15 cellular contexts compared by ENCODE assay signal in the genomic region with DNA sequence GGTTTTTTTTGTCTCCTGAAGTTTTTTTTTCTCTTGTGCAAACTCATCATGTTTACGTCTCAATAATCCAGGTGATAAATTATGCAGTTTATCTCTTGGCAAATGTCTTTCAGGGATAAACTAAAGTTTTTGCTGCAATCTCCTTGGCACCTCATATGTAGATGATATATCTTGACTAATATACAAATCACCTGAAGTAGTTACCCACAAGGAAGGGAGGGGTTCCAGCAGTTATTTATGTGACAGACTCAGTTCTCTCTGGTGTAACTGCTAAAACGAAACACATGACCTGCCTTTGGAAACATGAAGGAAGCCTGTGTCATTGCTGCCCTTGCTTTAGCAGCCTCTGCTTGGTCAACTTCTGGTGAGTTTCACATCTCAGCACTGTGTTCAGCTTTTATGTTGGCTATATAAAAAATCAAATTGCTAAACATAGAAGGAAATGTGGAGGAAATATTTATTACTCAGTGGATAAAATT. TPM values are rescaled to one million over a fixed set of nuclear protein-coding genes. Genes with fewer than 3 reads are reported as not detected.
DNase-seq lines count a peak whose midpoint lies in the region; ATAC-seq, FAIRE-seq and TF ChIP-seq lines count a peak whose summit lies in the region.
"Had no signal": no experiment of that assay in that cellular context is flagged by ENCODE, and none has a peak within 500 bp of the region (broad histone marks: within the 10 kb centered on the region; RNA-seq: fewer than 3 reads in every experiment).

No MANE protein-coding gene starts in this region.

- no peaks in the 10 kb centered on the region for H3K27me3 Mint-ChIP-seq in type B pancreatic cell
- H3K27me3 Mint-ChIP-seq: activated CD4-positive, alpha-beta T cell treated with anti-CD3 and anti-CD28 coated beads for 36 hours had no signal

- no peaks in the 10 kb centered on the region for H3K79me2 ChIP-seq in keratinocyte (ENCODE audit: control insufficient read depth, insufficient read depth, low read length)

- H4K20me1 ChIP-seq in keratinocyte (ENCODE audit: control insufficient read depth, extremely low read depth, insufficient read depth, low read length) = no peaks in the 10 kb centered on the region

- H3K36me3 Mint-ChIP-seq in type B pancreatic cell = peaks cover 18% of the 10 kb centered on the region

- no peak overlapping the region for H2AFZ ChIP-seq in keratinocyte (ENCODE audit: control insufficient read depth, low read length)

- dilution Hi-C loops in keratinocyte (cut with MboI; ENCODE audit: extremely low pct_ligation_motif_present, low sequenced_read_pairs) = no loop called here

- no peaks in the 10 kb centered on the region for H3K9me3 Mint-ChIP-seq in type B pancreatic cell

- WGBS in esophagus squamous epithelium, 2 donors = 16 to 26% methylated on average over 2 of the region's 2 CpGs

- H3K4me1 Mint-ChIP-seq in type B pancreatic cell (ENCODE audit: unreplicated experiment) = peaks cover 12% of the 10 kb centered on the region
- H3K4me1 Mint-ChIP-seq: activated CD4-positive, alpha-beta T cell treated with anti-CD3 and anti-CD28 coated beads for 36 hours had no signal

- H3K36me3 ChIP-seq in left ventricle myocardium inferior (peaks cover 10% of the 10 kb centered on the region), keratinocyte (ENCODE audit: control insufficient read depth in 2 of 2, extremely low read depth in 1 of 2, insufficient read depth in 2 of 2, low read length in 2 of 2) (no peaks in the 10 kb centered on the region), esophagus squamous epithelium (peaks cover 0 to 21% (median 0%) of the 10 kb centered on the region in 3 donors)

- FAIRE-seq in keratinocyte (lab: Jason Lieb, UNC) = no peak
- FAIRE-seq: A549 had no signal

- H3K27ac Mint-ChIP-seq in type B pancreatic cell = peak overlapping the region; percentile 79
- H3K27ac Mint-ChIP-seq: activated CD4-positive, alpha-beta T cell treated with anti-CD3 and anti-CD28 coated beads for 36 hours had no signal

- no peaks in the 10 kb centered on the region for H3K9me1 ChIP-seq in keratinocyte (ENCODE audit: control insufficient read depth, extremely low read depth, insufficient read depth, low read length)

- no peak for TF ChIP-seq POLR2A in esophagus squamous epithelium (IDR thresholded peaks at IDR 0.05)

- H3K4me3 ChIP-seq in left ventricle myocardium inferior (no peak overlapping the region), keratinocyte (ENCODE audit: control insufficient read depth in 2 of 3, extremely low read depth in 1 of 3, insufficient read depth in 2 of 3, low read depth in 1 of 3, low read length in 3 of 3) (no peak overlapping the region), esophagus squamous epithelium (no peak overlapping the region)
- H3K4me3 ChIP-seq: A549, right lobe of liver had no signal

- DNase-seq in Right ventricle myocardium inferior (ENCODE audit: missing footprints) = no peak
- no peak for DNase-seq in left ventricle myocardium inferior
- DNase-seq in amniotic stem cell (lab: John Stamatoyannopoulos, UW) = peak; percentile 8
- DNase-seq in keratinocyte (ENCODE audit: low read depth, low spot score) = no peak
- no peak for DNase-seq in type B pancreatic cell (ENCODE audit: extremely low spot score, unreplicated experiment)
- no peak for DNase-seq in esophagus squamous epithelium (lab: John Stamatoyannopoulos, UW)
- DNase-seq in NCI-H345 treated with DMSO at 0.1 percent for 48 hours (lab: John Stamatoyannopoulos, UW; ENCODE audit: unreplicated experiment) = no peak
- no peak for DNase-seq in activated CD4-positive, alpha-beta T cell treated with anti-CD3 and anti-CD28 coated beads for 4 hours
- DNase-seq: activated CD4-positive, alpha-beta T cell treated with anti-CD3 and anti-CD28 coated beads for 36 hours; NCI-H1417; PC-3; right lobe of liver had no signal

- no peak overlapping the region for H3K9ac ChIP-seq in keratinocyte (ENCODE audit: control insufficient read depth, extremely low read depth, insufficient read depth, low read length)

- peak; percentile 50 for ATAC-seq in Right ventricle myocardium inferior
- ATAC-seq: A549; activated CD4-positive, alpha-beta T cell treated with anti-CD3 and anti-CD28 coated beads for 36 hours; HCT116; left lobe of liver; PC-3; right lobe of liver had no signal

- peaks cover 10% of the 10 kb centered on the region for H3K4me1 ChIP-seq in left ventricle myocardium inferior
- peaks cover 13% of the 10 kb centered on the region for H3K4me1 ChIP-seq in keratinocyte (ENCODE audit: control insufficient read depth, extremely low read depth, insufficient read depth, low read length)
- peaks cover 0 to 18% (median 4%) of the 10 kb centered on the region in 3 donors for H3K4me1 ChIP-seq in esophagus squamous epithelium
- H3K4me1 ChIP-seq: A549, right lobe of liver had no signal

- H3K9me3 ChIP-seq in left ventricle myocardium inferior (replicated peaks) (no peaks in the 10 kb centered on the region), keratinocyte (ENCODE audit: control insufficient read depth, low read depth, low read length) (no peaks in the 10 kb centered on the region), esophagus squamous epithelium (no peaks in the 10 kb centered on the region)
- H3K9me3 ChIP-seq: A549, right lobe of liver had no signal

- H3K4me2 ChIP-seq in keratinocyte (ENCODE audit: control insufficient read depth, extremely low read depth, insufficient read depth, low read depth, low read length) = peak overlapping the region; percentile 34
- H3K4me2 ChIP-seq: A549 had no signal

- intact Hi-C loops in Right ventricle myocardium inferior (cut with DNase I) = loop anchor here (10.0 kb wide), 1 partner anchor 257 kb away; no protein-coding TSS in a partner anchor
- intact Hi-C loops in left ventricle myocardium inferior (cut with micrococcal nuclease) = no loop called here
- intact Hi-C loops in esophagus squamous epithelium (cut with DNase I) = no loop called here

- peak overlapping the region; percentile 17 for H3K4me3 Mint-ChIP-seq in type B pancreatic cell
- H3K4me3 Mint-ChIP-seq: activated CD4-positive, alpha-beta T cell treated with anti-CD3 and anti-CD28 coated beads for 36 hours had no signal

- no peak overlapping the region for H3K27ac ChIP-seq in left ventricle myocardium inferior (replicated peaks)
- H3K27ac ChIP-seq in keratinocyte (ENCODE audit: control insufficient read depth, insufficient read depth, low read length) = no peak overlapping the region
- H3K27ac ChIP-seq in esophagus squamous epithelium = peak overlapping the region in 2 of 4 donors; percentile 10 to 31
- H3K27ac ChIP-seq: A549, right lobe of liver had no signal

- TF ChIP-seq CTCF in left ventricle myocardium inferior (IDR thresholded peaks at IDR 0.05; ENCODE audit: borderline replicate concordance) (no peak), keratinocyte (optimal IDR thresholded peaks at IDR 0.05 in 1 of 3, IDR thresholded peaks at IDR 0.05 in 1 of 3, conservative IDR thresholded peaks at IDR 0.05 in 1 of 3; ENCODE audit: extremely low read depth in 1 of 3, insufficient read depth in 2 of 3, low read length in 3 of 3) (no peak), type B pancreatic cell (conservative IDR thresholded peaks at IDR 0.05) (no peak), esophagus squamous epithelium (IDR thresholded peaks at IDR 0.05) (no peak)

- H3K27me3 ChIP-seq in left ventricle myocardium inferior (ENCODE audit: low read depth) = no peaks in the 10 kb centered on the region
- no peaks in the 10 kb centered on the region for H3K27me3 ChIP-seq in keratinocyte (ENCODE audit: control insufficient read depth, extremely low read depth, insufficient read depth, low read length)
- H3K27me3 ChIP-seq in esophagus squamous epithelium = no peaks in the 10 kb centered on the region
- H3K27me3 ChIP-seq: right lobe of liver had no signal

RNA-seq across cellular contexts. Expression of gene KIAA1958, which starts 39.3 kb away (rescaled TPM):
- total RNA-seq in Right ventricle myocardium inferior = 5.0 TPM
- 5.6 TPM for total RNA-seq in left ventricle myocardium inferior
- polyA plus RNA-seq in keratinocyte = 0.77 to 1.2 TPM (median 0.84 TPM) in 3 replicates
- polyA plus RNA-seq in keratinocyte (2011; ENCODE audit: low read depth) = 1.2 TPM
- 0.69 and 0.84 TPM in 2 replicates for polyA plus RNA-seq in keratinocyte (2011; cell fraction: cytosol; rRNA removed)
- 2.1 and 2.3 TPM in 2 replicates for polyA plus RNA-seq in keratinocyte (2011; cell fraction: nucleus; rRNA removed)
- polyA plus RNA-seq in keratinocyte (2012; ENCODE audit: low replicate concordance) = 0.58 and 1.3 TPM in 2 replicates
- polyA minus RNA-seq in keratinocyte = 7.3 to 8.1 TPM (median 7.7 TPM) in 3 replicates
- 3.1 TPM for polyA minus RNA-seq in keratinocyte (2011; cell fraction: cytosol; rRNA and poly(A)+ RNA removed)
- 4.5 and 8.0 TPM in 2 replicates for polyA minus RNA-seq in keratinocyte (2011; cell fraction: nucleus; rRNA and poly(A)+ RNA removed)
- total RNA-seq in type B pancreatic cell (ENCODE audit: low replicate concordance) = 15.0 and 28.1 TPM in 2 replicates
- total RNA-seq in esophagus squamous epithelium = 1 to 10 TPM; 2.7 to 5.7 (median 5.2) TPM
